ENCODE assay signal across 1 cellular context in the genomic region with DNA sequence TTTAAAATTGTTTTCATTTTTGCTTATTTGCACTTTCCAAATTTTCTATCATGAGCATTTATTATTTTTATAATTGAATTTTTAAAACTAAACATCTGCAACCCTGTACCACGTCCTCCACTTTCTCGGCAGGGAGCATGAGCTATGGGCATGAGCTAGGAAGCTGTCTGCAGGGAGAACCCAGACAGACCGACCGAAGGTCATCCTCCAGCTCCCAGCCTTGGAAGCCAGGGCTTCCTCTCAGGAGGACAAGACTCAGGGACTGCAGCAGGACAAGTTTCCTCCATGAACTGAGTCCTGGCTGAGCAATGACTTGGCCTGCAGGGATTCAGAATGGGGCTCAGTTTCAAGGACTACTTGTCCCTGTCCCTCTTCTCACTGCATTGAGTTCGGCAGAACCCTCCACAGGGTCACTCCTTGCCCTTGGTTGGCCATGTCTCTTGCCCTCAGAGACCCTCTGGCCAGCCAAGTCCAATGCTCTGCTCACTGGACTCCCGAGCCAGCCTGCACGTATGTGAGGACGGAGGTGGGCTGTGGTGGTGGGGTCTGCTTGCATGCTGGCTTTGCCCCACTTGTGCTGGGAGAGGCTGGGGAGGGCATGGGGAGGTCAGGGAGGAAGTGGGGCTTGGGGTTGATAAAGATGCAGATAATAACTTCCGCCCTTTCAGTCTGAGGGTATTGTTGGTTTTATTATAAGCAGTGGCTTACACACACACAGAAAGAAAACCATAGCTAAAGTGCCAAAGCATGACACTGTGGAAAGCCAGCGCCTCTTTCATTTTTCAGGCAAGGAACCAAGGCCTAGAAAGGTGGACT.
TF ChIP-seq lines count a peak whose summit lies in the region.

No MANE protein-coding gene starts in this region.

TF ChIP-seq in HepG2, 621 proteins besides CTCF, POLR2A, EP300 and RAD21:
- no peak for TF ChIP-seq ZNF333 (CRISPR knock-in tag; IDR thresholded peaks at IDR 0.05; ENCODE audit: borderline replicate concordance)
- TF ChIP-seq ZNF253 (CRISPR knock-in tag; IDR thresholded peaks at IDR 0.05; ENCODE audit: borderline replicate concordance), result no peak
- no peak for TF ChIP-seq CHCHD3 (CRISPR knock-in tag; IDR thresholded peaks at IDR 0.05)
- no peak for TF ChIP-seq ZNF776 (CRISPR knock-in tag; IDR thresholded peaks at IDR 0.05)
- no peak for TF ChIP-seq KLF9 (CRISPR knock-in tag; IDR thresholded peaks at IDR 0.05; ENCODE audit: low read depth)
- TF ChIP-seq, protein P1, sequence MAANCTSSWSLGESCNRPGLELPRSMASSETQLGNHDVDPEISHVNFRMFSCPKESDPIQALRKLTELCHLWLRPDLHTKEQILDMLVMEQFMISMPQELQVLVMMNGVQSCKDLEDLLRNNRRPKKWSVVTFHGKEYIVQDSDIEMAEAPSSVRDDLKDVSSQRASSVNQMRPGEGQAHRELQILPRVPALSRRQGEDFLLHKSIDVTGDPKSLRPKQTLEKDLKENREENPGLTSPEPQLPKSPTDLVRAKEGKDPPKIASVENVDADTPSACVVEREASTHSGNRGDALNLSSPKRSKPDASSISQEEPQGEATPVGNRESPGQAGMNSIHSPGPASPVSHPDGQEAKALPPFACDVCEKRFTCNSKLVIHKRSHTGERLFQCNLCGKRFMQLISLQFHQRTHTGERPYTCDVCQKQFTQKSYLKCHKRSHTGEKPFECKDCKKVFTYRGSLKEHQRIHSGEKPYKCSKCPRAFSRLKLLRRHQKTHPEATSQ (CRISPR knock-in tag; IDR thresholded peaks at IDR 0.05; ENCODE audit: borderline replicate concordance), result no peak
- no peak for TF ChIP-seq ZNF12 (CRISPR knock-in tag; IDR thresholded peaks at IDR 0.05)
- no peak for TF ChIP-seq SALL2 (CRISPR knock-in tag; IDR thresholded peaks at IDR 0.05)
- TF ChIP-seq SMC3 (IDR thresholded peaks at IDR 0.05; ENCODE audit: low read length), result no peak
- TF ChIP-seq HNRNPUL1 (IDR thresholded peaks at IDR 0.05; ENCODE audit: low read depth, low read length), result no peak
- no peak for TF ChIP-seq U2AF2 (IDR thresholded peaks at IDR 0.05; ENCODE audit: low read depth, low read length)
- no peak for TF ChIP-seq ZNF724P (CRISPR knock-in tag; IDR thresholded peaks at IDR 0.05; ENCODE audit: borderline replicate concordance)
- TF ChIP-seq, protein P2, sequence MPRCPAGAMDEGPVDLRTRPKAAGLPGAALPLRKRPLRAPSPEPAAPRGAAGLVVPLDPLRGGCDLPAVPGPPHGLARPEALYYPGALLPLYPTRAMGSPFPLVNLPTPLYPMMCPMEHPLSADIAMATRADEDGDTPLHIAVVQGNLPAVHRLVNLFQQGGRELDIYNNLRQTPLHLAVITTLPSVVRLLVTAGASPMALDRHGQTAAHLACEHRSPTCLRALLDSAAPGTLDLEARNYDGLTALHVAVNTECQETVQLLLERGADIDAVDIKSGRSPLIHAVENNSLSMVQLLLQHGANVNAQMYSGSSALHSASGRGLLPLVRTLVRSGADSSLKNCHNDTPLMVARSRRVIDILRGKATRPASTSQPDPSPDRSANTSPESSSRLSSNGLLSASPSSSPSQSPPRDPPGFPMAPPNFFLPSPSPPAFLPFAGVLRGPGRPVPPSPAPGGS (CRISPR knock-in tag; IDR thresholded peaks at IDR 0.05), result no peak
- TF ChIP-seq ZNF768 (CRISPR knock-in tag; IDR thresholded peaks at IDR 0.05), result no peak
- no peak for TF ChIP-seq NRL (CRISPR knock-in tag; IDR thresholded peaks at IDR 0.05; ENCODE audit: borderline replicate concordance)
- TF ChIP-seq CENPX (CRISPR knock-in tag; IDR thresholded peaks at IDR 0.05), result no peak
